In the genomic region with DNA sequence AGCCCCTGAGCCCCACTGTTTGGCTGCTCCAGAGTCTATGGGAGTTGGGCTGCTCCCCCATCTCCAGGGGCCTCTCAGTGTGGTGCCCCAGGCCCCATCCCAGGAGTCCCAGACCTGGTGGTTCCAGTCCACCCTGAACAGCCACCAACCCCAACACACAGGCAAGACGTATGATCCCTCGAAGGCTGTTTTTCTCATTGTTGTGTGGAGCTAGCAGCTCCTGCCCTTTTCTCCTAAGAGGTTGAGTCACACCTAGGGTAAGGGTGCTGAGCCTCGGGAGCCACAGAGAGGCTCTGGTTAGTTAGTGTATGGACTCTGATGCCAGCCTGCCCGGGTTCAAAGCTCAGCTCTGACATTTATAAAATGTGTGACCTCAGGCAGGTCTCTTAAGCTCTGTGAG, we compare ENCODE assay signal across 16 cellular contexts. TPM values are rescaled to one million over a fixed set of nuclear protein-coding genes. Genes with fewer than 3 reads are reported as not detected.
DNase-seq lines count a peak whose midpoint lies in the region; TF ChIP-seq lines count a peak whose summit lies in the region.
"Had no signal": no experiment of that assay in that cellular context is flagged by ENCODE, and none has a peak within 500 bp of the region (broad histone marks: within the 10 kb centered on the region; RNA-seq: fewer than 3 reads in every experiment).

No MANE protein-coding gene starts in this region.

- DNase-seq in mesothelial cell of epicardium (ENCODE audit: low spot score in 2 of 2, unreplicated experiment in 2 of 2) (no peak), transverse colon (no peak), COR-L47 (lab: John Stamatoyannopoulos, UW) (no peak), NCI-H2029 treated with DMSO at 0.1 percent for 48 hours (lab: John Stamatoyannopoulos, UW) (no peak), NCI-H510A (lab: John Stamatoyannopoulos, UW) (no peak), adrenal gland (no peak)
- DNase-seq: activated CD8-positive, alpha-beta T cell treated with anti-CD3 and anti-CD28 coated beads, Interleukin-2, amount 10 ng/mL, durations not matched to agents 7 days and 5 days; activated gamma-delta T cell; CD8-positive, alpha-beta T cell; NCI-H1092; NCI-H524 treated with DMSO at 0.1 percent for 48 hours; SHP77; stimulated activated naive CD4-positive, alpha-beta T cell had no signal

- H3K27ac Mint-ChIP-seq in mesothelial cell of epicardium, result peak overlapping the region; percentile 79
- H3K27ac Mint-ChIP-seq: activated CD8-positive, alpha-beta T cell treated with anti-CD3 and anti-CD28 coated beads, Interleukin-2, amount 10 ng/mL, durations not matched to agents 7 days and 5 days; CD8-positive, alpha-beta T cell had no signal

- H3K36me3 ChIP-seq in HUES6 (ENCODE audit: control insufficient read depth, insufficient read depth, low read length), result peaks cover 86% of the 10 kb centered on the region
- H3K36me3 ChIP-seq in transverse colon, result no peaks in the 10 kb centered on the region
- H3K36me3 ChIP-seq in adrenal gland (replicated peaks in 1 of 2), result no peaks in the 10 kb centered on the region

- H3K27ac ChIP-seq in HUES6 (ENCODE audit: low read depth, low read length), result peak overlapping the region; percentile 38; the same call in 1 of the 2 replicates
- H3K27ac ChIP-seq in cingulate gyrus (ENCODE audit: low read depth, low read length), result peak overlapping the region; percentile 39
- peak overlapping the region; percentile 72 to 88 (median 76) for H3K27ac ChIP-seq in transverse colon
- H3K27ac ChIP-seq in adrenal gland, result peak overlapping the region in 2 of 5 donors; percentile 30 to 87

- H3K9ac ChIP-seq in HUES6 (ENCODE audit: low read length), result no peak overlapping the region

- H3K9me3 ChIP-seq in HUES6 (ENCODE audit: control insufficient read depth, insufficient read depth, low read depth, low read length) (no peaks in the 10 kb centered on the region), transverse colon (no peaks in the 10 kb centered on the region), adrenal gland (replicated peaks in 1 of 3) (no peaks in the 10 kb centered on the region)

- 72% methylated on average over 4 of the region's 4 CpGs; no CpG with 5 or more reads in 1 of the 2 donors for WGBS in transverse colon (ENCODE audit: low coverage in 1 of 2), 2 donors
- 84 to 100% (median 90%) methylated on average over 2 to 4 of the region's 4 CpGs for WGBS in adrenal gland, 4 donors

- no peak overlapping the region for H3K4me3 ChIP-seq in HUES6 (ENCODE audit: low read depth, low read length)
- H3K4me3 ChIP-seq in transverse colon, result no peak overlapping the region
- H3K4me3 ChIP-seq in adrenal gland, result no peak overlapping the region

- H3K36me3 Mint-ChIP-seq in mesothelial cell of epicardium, result peaks cover 35% of the 10 kb centered on the region
- H3K36me3 Mint-ChIP-seq: CD8-positive, alpha-beta T cell had no signal

- no peak for TF ChIP-seq EP300 in transverse colon (IDR thresholded peaks at IDR 0.05; ENCODE audit: low read depth)

- TF ChIP-seq POLR2A in transverse colon (IDR thresholded peaks at IDR 0.05), result no peak
- no peak for TF ChIP-seq POLR2A in adrenal gland (IDR thresholded peaks at IDR 0.05)

- H3K4me1 ChIP-seq in HUES6 (ENCODE audit: control insufficient read depth, insufficient read depth, low read length) (peaks cover 14% of the 10 kb centered on the region; the same call in 1 of the 2 replicates), transverse colon (peaks cover 17 to 43% (median 25%) of the 10 kb centered on the region in 4 donors), adrenal gland (replicated peaks in 1 of 2) (peaks cover 6 to 35% of the 10 kb centered on the region in 2 donors)

- H3K4me3 Mint-ChIP-seq in mesothelial cell of epicardium, result no peak overlapping the region
- H3K4me3 Mint-ChIP-seq: activated CD8-positive, alpha-beta T cell treated with anti-CD3 and anti-CD28 coated beads, Interleukin-2, amount 10 ng/mL, durations not matched to agents 7 days and 5 days; CD8-positive, alpha-beta T cell had no signal

- intact Hi-C loops in transverse colon (cut with DNase I; ENCODE audit: low total_unique reads), result loop anchor here (5.0 to 10.0 kb wide), 2 partner anchors 52 to 235 kb away; no protein-coding TSS in a partner anchor
- intact Hi-C loops in adrenal gland (cut with DNase I), result loop anchor here (5.0 kb wide), 3 partner anchors 102 to 277 kb away; no protein-coding TSS in a partner anchor

- H3K27me3 ChIP-seq in HUES6 (ENCODE audit: control insufficient read depth, insufficient read depth, low read length), result no peaks in the 10 kb centered on the region
- no peaks in the 10 kb centered on the region for H3K27me3 ChIP-seq in transverse colon
- no peaks in the 10 kb centered on the region for H3K27me3 ChIP-seq in adrenal gland
- H3K27me3 ChIP-seq: brain microvascular endothelial cell had no signal

- H3K4me1 Mint-ChIP-seq in mesothelial cell of epicardium, result peaks cover 35% of the 10 kb centered on the region

- H3K27me3 Mint-ChIP-seq in mesothelial cell of epicardium (ENCODE audit: low read depth), result no peaks in the 10 kb centered on the region

- in situ Hi-C loops in transverse colon (cut with MboI; ENCODE audit: low pct_ligation_motif_present in 1 of 4, low pct_unique_long_range_greater_than_20kb in 1 of 4, low sequenced_read_pairs in 3 of 4), result loop anchor here (5.0 to 25.0 kb wide), 3 partner anchors 105 to 287 kb away; no protein-coding TSS in a partner anchor

- H3K9me3 Mint-ChIP-seq in mesothelial cell of epicardium, result no peaks in the 10 kb centered on the region
- H3K9me3 Mint-ChIP-seq: CD8-positive, alpha-beta T cell had no signal

- TF ChIP-seq CTCF in mesothelial cell of epicardium (IDR thresholded peaks at IDR 0.05; ENCODE audit: unreplicated experiment) (no peak), transverse colon (IDR thresholded peaks at IDR 0.05) (no peak), adrenal gland (IDR thresholded peaks at IDR 0.05) (no peak)

RNA-seq across cellular contexts. Expression of a gene that starts 47.1 kb away (rescaled TPM):
- total RNA-seq in mesothelial cell of epicardium (283 to 297 TPM (median 296 TPM) in 3 replicates), transverse colon (10 to 100 TPM; 48.6 to 92.1 (median 68.9) TPM), adrenal gland (100 to 1,000 TPM; 113 to 387 (median 243) TPM)
- polyA plus RNA-seq in adrenal gland, result 100 to 1,000 TPM in 1 of 3 donors, 10 to 100 TPM in 2; 42.1 to 139 (median 83.6) TPM
- total RNA-seq: activated CD8-positive, alpha-beta T cell treated with anti-CD3 and anti-CD28 coated beads, Interleukin-2, amount 10 ng/mL, durations not matched to agents 7 days and 5 days; CD8-positive, alpha-beta T cell had no signal
